Comparison of ENCODE assay signal across 12 cellular contexts in the genomic region with DNA sequence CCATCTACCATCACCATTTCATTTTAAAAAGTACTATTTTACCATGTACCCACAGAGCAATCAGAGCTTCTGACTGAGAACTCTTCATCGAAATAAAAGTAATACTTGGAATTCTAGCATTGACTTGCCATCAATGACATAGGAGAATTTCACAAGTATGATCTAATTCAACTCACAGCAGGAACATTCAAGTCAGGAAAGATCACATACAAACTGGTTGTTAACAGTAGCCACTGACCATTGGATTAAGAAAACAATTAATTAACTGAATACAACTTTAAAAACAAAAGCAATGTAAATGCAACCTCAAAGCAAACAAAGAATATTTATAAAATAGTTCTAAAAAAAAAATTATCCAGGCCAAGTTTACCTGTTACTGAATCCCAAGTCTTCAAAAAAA.
"Had no signal": no experiment of that assay in that cellular context is flagged by ENCODE, and none has a peak within 500 bp of the region (broad histone marks: within the 10 kb centered on the region; RNA-seq: fewer than 3 reads in every experiment).

No MANE protein-coding gene starts in this region.

- H3K36me3 ChIP-seq: brain microvascular endothelial cell, colonic mucosa, heart right ventricle, tibial artery had no signal

- DNase-seq: activated naive CD4-positive, alpha-beta T cell treated with anti-CD3 and anti-CD28 coated beads, Interleukin-2, amount 50 U/mL, for 16 hours; activated T-cell treated with anti-CD3 and anti-CD28 coated beads, Interleukin-2, amount 50 U/mL, for 1 hour; brain microvascular endothelial cell; colonic mucosa; effector CD8-positive, alpha-beta T cell; heart right ventricle; left ventricle myocardium superior; mesenchymal stem cell; occipital lobe; small intestine; tibial artery had no signal

- ATAC-seq: heart right ventricle, left ventricle myocardium superior had no signal

- H3K27me3 ChIP-seq: brain microvascular endothelial cell, colonic mucosa, heart right ventricle, tibial artery had no signal

- H3K9me3 ChIP-seq: colonic mucosa, heart right ventricle, tibial artery had no signal

- H3K27ac ChIP-seq: brain microvascular endothelial cell, colonic mucosa, epithelial cell of prostate, heart right ventricle, tibial artery had no signal

- H3K4me3 ChIP-seq: colonic mucosa, heart right ventricle, tibial artery had no signal

- H3K4me1 ChIP-seq: colonic mucosa had no signal
